Comparison of ENCODE assay signal across 1 cellular context in genomic region chr5:180350711-180351110, GRCh38.
TF ChIP-seq lines count a peak whose summit lies in the region.

No MANE protein-coding gene starts in this region.

TF ChIP-seq in WTC11, 78 proteins besides CTCF, POLR2A, EP300 and RAD21 (continued from another document):
- TF ChIP-seq ZNF232 (CRISPR knock-in tag; IDR thresholded peaks at IDR 0.05) (no peak), HMGA2 (CRISPR knock-in tag; IDR thresholded peaks at IDR 0.05) (no peak), FOXP4 (CRISPR knock-in tag; IDR thresholded peaks at IDR 0.05) (no peak), ZNF317 (CRISPR knock-in tag; IDR thresholded peaks at IDR 0.05; ENCODE audit: borderline replicate concordance, low read depth) (no peak)
- TF ChIP-seq, protein P1, sequence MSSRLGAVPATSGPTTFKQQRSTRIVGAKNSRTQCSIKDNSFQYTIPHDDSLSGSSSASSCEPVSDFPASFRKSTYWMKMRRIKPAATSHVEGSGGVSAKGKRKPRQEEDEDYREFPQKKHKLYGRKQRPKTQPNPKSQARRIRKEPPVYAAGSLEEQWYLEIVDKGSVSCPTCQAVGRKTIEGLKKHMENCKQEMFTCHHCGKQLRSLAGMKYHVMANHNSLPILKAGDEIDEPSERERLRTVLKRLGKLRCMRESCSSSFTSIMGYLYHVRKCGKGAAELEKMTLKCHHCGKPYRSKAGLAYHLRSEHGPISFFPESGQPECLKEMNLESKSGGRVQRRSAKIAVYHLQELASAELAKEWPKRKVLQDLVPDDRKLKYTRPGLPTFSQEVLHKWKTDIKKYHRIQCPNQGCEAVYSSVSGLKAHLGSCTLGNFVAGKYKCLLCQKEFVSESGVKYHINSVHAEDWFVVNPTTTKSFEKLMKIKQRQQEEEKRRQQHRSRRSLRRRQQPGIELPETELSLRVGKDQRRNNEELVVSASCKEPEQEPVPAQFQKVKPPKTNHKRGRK (CRISPR knock-in tag; IDR thresholded peaks at IDR 0.05; ENCODE audit: borderline replicate concordance): no peak
- TF ChIP-seq, protein P2, sequence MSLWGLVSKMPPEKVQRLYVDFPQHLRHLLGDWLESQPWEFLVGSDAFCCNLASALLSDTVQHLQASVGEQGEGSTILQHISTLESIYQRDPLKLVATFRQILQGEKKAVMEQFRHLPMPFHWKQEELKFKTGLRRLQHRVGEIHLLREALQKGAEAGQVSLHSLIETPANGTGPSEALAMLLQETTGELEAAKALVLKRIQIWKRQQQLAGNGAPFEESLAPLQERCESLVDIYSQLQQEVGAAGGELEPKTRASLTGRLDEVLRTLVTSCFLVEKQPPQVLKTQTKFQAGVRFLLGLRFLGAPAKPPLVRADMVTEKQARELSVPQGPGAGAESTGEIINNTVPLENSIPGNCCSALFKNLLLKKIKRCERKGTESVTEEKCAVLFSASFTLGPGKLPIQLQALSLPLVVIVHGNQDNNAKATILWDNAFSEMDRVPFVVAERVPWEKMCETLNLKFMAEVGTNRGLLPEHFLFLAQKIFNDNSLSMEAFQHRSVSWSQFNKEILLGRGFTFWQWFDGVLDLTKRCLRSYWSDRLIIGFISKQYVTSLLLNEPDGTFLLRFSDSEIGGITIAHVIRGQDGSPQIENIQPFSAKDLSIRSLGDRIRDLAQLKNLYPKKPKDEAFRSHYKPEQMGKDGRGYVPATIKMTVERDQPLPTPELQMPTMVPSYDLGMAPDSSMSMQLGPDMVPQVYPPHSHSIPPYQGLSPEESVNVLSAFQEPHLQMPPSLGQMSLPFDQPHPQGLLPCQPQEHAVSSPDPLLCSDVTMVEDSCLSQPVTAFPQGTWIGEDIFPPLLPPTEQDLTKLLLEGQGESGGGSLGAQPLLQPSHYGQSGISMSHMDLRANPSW (CRISPR knock-in tag; conservative IDR thresholded peaks at IDR 0.05; ENCODE audit: low read depth): no peak
